In genomic region chr17:57833597-57833939, GRCh38 we compare ENCODE assay signal across 1 cellular context.
TF ChIP-seq lines count a peak whose summit lies in the region.

No MANE protein-coding gene starts in this region.

TF ChIP-seq in GM23338, 12 proteins besides CTCF, POLR2A, EP300 and RAD21:
- TF ChIP-seq ZNF462 (CRISPR knock-in tag; IDR thresholded peaks at IDR 0.05) (no peak), ZNF114 (CRISPR knock-in tag; IDR thresholded peaks at IDR 0.05) (no peak), CREB1 (CRISPR knock-in tag; IDR thresholded peaks at IDR 0.05; ENCODE audit: low read depth) (no peak), ZNF331 (CRISPR knock-in tag; IDR thresholded peaks at IDR 0.05; ENCODE audit: low read depth) (no peak), STAT1 (IDR thresholded peaks at IDR 0.05; ENCODE audit: unreplicated experiment) (no peak), EZH2 (IDR thresholded peaks at IDR 0.05; ENCODE audit: low read depth, unreplicated experiment) (no peak), REST (IDR thresholded peaks at IDR 0.05; ENCODE audit: unreplicated experiment) (no peak), JUNB (IDR thresholded peaks at IDR 0.05; ENCODE audit: unreplicated experiment) (no peak), NANOG (IDR thresholded peaks at IDR 0.05; ENCODE audit: borderline replicate concordance) (no peak), EZH2phosphoT487 (IDR thresholded peaks at IDR 0.05; ENCODE audit: unreplicated experiment) (no peak), POLR2AphosphoS5 (IDR thresholded peaks at IDR 0.05; ENCODE audit: low read depth) (no peak)
- TF ChIP-seq, protein P1, sequence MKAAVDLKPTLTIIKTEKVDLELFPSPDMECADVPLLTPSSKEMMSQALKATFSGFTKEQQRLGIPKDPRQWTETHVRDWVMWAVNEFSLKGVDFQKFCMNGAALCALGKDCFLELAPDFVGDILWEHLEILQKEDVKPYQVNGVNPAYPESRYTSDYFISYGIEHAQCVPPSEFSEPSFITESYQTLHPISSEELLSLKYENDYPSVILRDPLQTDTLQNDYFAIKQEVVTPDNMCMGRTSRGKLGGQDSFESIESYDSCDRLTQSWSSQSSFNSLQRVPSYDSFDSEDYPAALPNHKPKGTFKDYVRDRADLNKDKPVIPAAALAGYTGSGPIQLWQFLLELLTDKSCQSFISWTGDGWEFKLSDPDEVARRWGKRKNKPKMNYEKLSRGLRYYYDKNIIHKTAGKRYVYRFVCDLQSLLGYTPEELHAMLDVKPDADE (IDR thresholded peaks at IDR 0.05), result no peak
